ENCODE assay signal across 9 cellular contexts in genomic region chr19:18021121-18021755, GRCh38. TPM values are rescaled to one million over a fixed set of nuclear protein-coding genes. Genes with fewer than 3 reads are reported as not detected.
A peak's percentile ranks its signal among the peaks of the same experiment; 100 is the strongest.
DNase-seq lines count a peak whose midpoint lies in the region; ATAC-seq and TF ChIP-seq lines count a peak whose summit lies in the region.
"Had no signal": no experiment of that assay in that cellular context is flagged by ENCODE, and none has a peak within 500 bp of the region (broad histone marks: within the 10 kb centered on the region; RNA-seq: fewer than 3 reads in every experiment).

No MANE protein-coding gene starts in this region.

- H3K27me3 ChIP-seq in CD4-positive, CD25-positive, alpha-beta regulatory T cell (ENCODE audit: control insufficient read depth, insufficient read depth, low read length): no peaks in the 10 kb centered on the region
- H3K27me3 ChIP-seq in psoas muscle (ENCODE audit: insufficient read depth in 3 of 3, low read length in 2 of 3): no peaks in the 10 kb centered on the region

- TF ChIP-seq CTCF in foreskin fibroblast (IDR thresholded peaks at IDR 0.05; ENCODE audit: low read depth, low read length): no peak
- TF ChIP-seq CTCF in psoas muscle (IDR thresholded peaks at IDR 0.05): no peak

- no peak overlapping the region for H3K4me3 ChIP-seq in CD4-positive, CD25-positive, alpha-beta regulatory T cell (ENCODE audit: low read depth, low read length)
- no peak overlapping the region for H3K4me3 ChIP-seq in foreskin fibroblast (ENCODE audit: low read depth in 1 of 2, low read length in 2 of 2)
- peak overlapping the region; percentile 59 for H3K4me3 ChIP-seq in psoas muscle

- peak overlapping the region; percentile 63 to 83 (median 69) for H3K4me3 Mint-ChIP-seq in CD4-positive, CD25-positive, alpha-beta regulatory T cell
- peak overlapping the region; percentile 85 for H3K4me3 Mint-ChIP-seq in activated T-helper 17 cell treated with anti-CD3 and anti-CD28 coated beads, Interleukin-2, amount 50 U/mL, for 72 hours
- H3K4me3 Mint-ChIP-seq: nephron had no signal

- H3K9me3 Mint-ChIP-seq in CD4-positive, CD25-positive, alpha-beta regulatory T cell: peaks cover 0 to 2% (median 0%) of the 10 kb centered on the region in 7 donors
- H3K9me3 Mint-ChIP-seq in activated T-helper 17 cell treated with anti-CD3 and anti-CD28 coated beads, Interleukin-2, amount 50 U/mL, for 72 hours: no peaks in the 10 kb centered on the region
- H3K9me3 Mint-ChIP-seq: nephron had no signal

- no peaks in the 10 kb centered on the region for H3K9me3 ChIP-seq in CD4-positive, CD25-positive, alpha-beta regulatory T cell (ENCODE audit: control insufficient read depth in 2 of 2, low read length in 2 of 2)
- no peaks in the 10 kb centered on the region for H3K9me3 ChIP-seq in psoas muscle

- ATAC-seq in CD4-positive, CD25-positive, alpha-beta regulatory T cell (ENCODE audit: low read depth in 2 of 2): peak; percentile 47 to 61
- peak; percentile 65 for ATAC-seq in activated T-helper 17 cell treated with anti-CD3 and anti-CD28 coated beads, Interleukin-2, amount 50 U/mL, for 72 hours (replicated peaks)
- peak; percentile 18 to 46 (median 31) for ATAC-seq in psoas muscle
- ATAC-seq in GM18511 (IDR thresholded peaks at IDR 0.05; ENCODE audit: unreplicated experiment): no peak
- no peak for ATAC-seq in GM21526 (IDR thresholded peaks at IDR 0.05; ENCODE audit: low FRiP score, unreplicated experiment)

- no peaks in the 10 kb centered on the region for H3K36me3 ChIP-seq in CD4-positive, CD25-positive, alpha-beta regulatory T cell (ENCODE audit: control insufficient read depth, insufficient read depth, low read length)
- H3K36me3 ChIP-seq in psoas muscle (ENCODE audit: insufficient read depth in 1 of 2, low read depth in 1 of 2): no peaks in the 10 kb centered on the region

- peak in 2 of 3 donors; percentile 62 to 66 for DNase-seq in CD4-positive, CD25-positive, alpha-beta regulatory T cell
- DNase-seq in NCI-H226 (peak; percentile 93), foreskin fibroblast (peak; percentile 90 to 95), psoas muscle (peak; percentile 93 to 97), NCI-H1436 (lab: John Stamatoyannopoulos, UW) (no peak)

- peaks cover 5 to 69% (median 38%) of the 10 kb centered on the region in 4 donors for H3K4me1 Mint-ChIP-seq in CD4-positive, CD25-positive, alpha-beta regulatory T cell
- peaks cover 36% of the 10 kb centered on the region for H3K4me1 Mint-ChIP-seq in activated T-helper 17 cell treated with anti-CD3 and anti-CD28 coated beads, Interleukin-2, amount 50 U/mL, for 72 hours

- H3K4me1 ChIP-seq in CD4-positive, CD25-positive, alpha-beta regulatory T cell (ENCODE audit: control insufficient read depth, insufficient read depth, low read length, poor library complexity, severe bottlenecking): peaks cover 51% of the 10 kb centered on the region
- H3K4me1 ChIP-seq in psoas muscle: peaks cover 60% of the 10 kb centered on the region

- WGBS in psoas muscle, 3 donors: 16 to 31% (median 21%) methylated on average over 21 of the region's 21 CpGs

- peak overlapping the region; percentile 65 for H3K27ac ChIP-seq in CD4-positive, CD25-positive, alpha-beta regulatory T cell (ENCODE audit: insufficient read depth, low read length, poor library complexity, severe bottlenecking)
- H3K27ac ChIP-seq in psoas muscle: peak overlapping the region; percentile 97

- H3K27me3 Mint-ChIP-seq in CD4-positive, CD25-positive, alpha-beta regulatory T cell: peaks cover 5% of the 10 kb centered on the region
- H3K27me3 Mint-ChIP-seq in activated T-helper 17 cell treated with anti-CD3 and anti-CD28 coated beads, Interleukin-2, amount 50 U/mL, for 72 hours: no peaks in the 10 kb centered on the region

- H3K27ac Mint-ChIP-seq in CD4-positive, CD25-positive, alpha-beta regulatory T cell: peak overlapping the region; percentile 90 to 98 (median 95)
- peak overlapping the region; percentile 93 for H3K27ac Mint-ChIP-seq in activated T-helper 17 cell treated with anti-CD3 and anti-CD28 coated beads, Interleukin-2, amount 50 U/mL, for 72 hours

- H3K36me3 Mint-ChIP-seq in CD4-positive, CD25-positive, alpha-beta regulatory T cell: no peaks in the 10 kb centered on the region
- no peaks in the 10 kb centered on the region for H3K36me3 Mint-ChIP-seq in activated T-helper 17 cell treated with anti-CD3 and anti-CD28 coated beads, Interleukin-2, amount 50 U/mL, for 72 hours (ENCODE audit: low read depth)

- intact Hi-C loops in psoas muscle (cut with DNase I): loop anchor here in 1 of 2 donors (5.0 kb wide), 1 partner anchor 1734 kb away; no protein-coding TSS in a partner anchor

RNA-seq across cellular contexts. Expression of gene ARRDC2, which starts 13.3 kb away (rescaled TPM):
- total RNA-seq in CD4-positive, CD25-positive, alpha-beta regulatory T cell: 151 TPM
- 10 to 100 TPM; 25.9 to 42.7 (median 36.2) TPM for polyA plus RNA-seq in CD4-positive, CD25-positive, alpha-beta regulatory T cell
- total RNA-seq in activated T-helper 17 cell treated with anti-CD3 and anti-CD28 coated beads, Interleukin-2, amount 50 U/mL, for 72 hours: 10 to 100 TPM; 32.0 to 98.0 TPM
- total RNA-seq in psoas muscle: 100 to 1,000 TPM in 2 of 4 donors, 10 to 100 TPM in 2; 43.4 to 399 (median 98.4) TPM
- polyA plus RNA-seq in psoas muscle: 100 to 1,000 TPM; 173 to 294 (median 281) TPM

RNA-seq across cellular contexts. Expression of gene KCNN1, which starts 54.3 kb away (rescaled TPM):
- total RNA-seq in CD4-positive, CD25-positive, alpha-beta regulatory T cell: not detected
- polyA plus RNA-seq in CD4-positive, CD25-positive, alpha-beta regulatory T cell: not detected
- under 1 TPM; 0.50 to 0.61 TPM for total RNA-seq in activated T-helper 17 cell treated with anti-CD3 and anti-CD28 coated beads, Interleukin-2, amount 50 U/mL, for 72 hours
- total RNA-seq in psoas muscle: not detected
- polyA plus RNA-seq in psoas muscle: under 1 TPM in 2 of 3 donors, not detected in 1; 0.01 to 0.06 TPM

Comparison
In these comparisons a context has a peak if more than half of its experiments do, and no peak if none do; other contexts are left out.
1. ATAC-seq: peak in CD4-positive, CD25-positive, alpha-beta regulatory T cell (2 of 2), activated T-helper 17 cell treated with anti-CD3 and anti-CD28 coated beads, Interleukin-2, amount 50 U/mL, for 72 hours (single experiment) and psoas muscle (4 of 4); none in GM18511 (single experiment) and GM21526 (single experiment).